Comparison of ENCODE assay signal across 8 cellular contexts in genomic region chr4:183068502-183068901, GRCh38.
"Had no signal": no experiment of that assay in that cellular context is flagged by ENCODE, and none has a peak within 500 bp of the region (broad histone marks: within the 10 kb centered on the region; RNA-seq: fewer than 3 reads in every experiment).

No MANE protein-coding gene starts in this region.

- FAIRE-seq: G401.6, GM12878, GM12891, GM12892, GM18507, GM19239 had no signal

- ATAC-seq: GM12878 had no signal

- DNase-seq: GDM1, GF-D8 had no signal

- H3K4me3 ChIP-seq: GM12878 had no signal
